In genomic region chr13:19955873-19956559, GRCh38 we compare ENCODE assay signal across 1 cellular context.
TF ChIP-seq lines count a peak whose summit lies in the region.

No MANE protein-coding gene starts in this region.

TF ChIP-seq in HEK293, 187 proteins besides CTCF, POLR2A, EP300 and RAD21 (continued from another document):
- TF ChIP-seq ZNF280C (tag by site-specific recombination; IDR thresholded peaks at IDR 0.05) (no peak), ZNF146 (tag by site-specific recombination; IDR thresholded peaks at IDR 0.05) (peak; percentile 20; the same call in 1 of the 2 replicates), ZNF639 (tag by site-specific recombination; IDR thresholded peaks at IDR 0.05) (no peak), ZNF37A (tag by site-specific recombination; IDR thresholded peaks at IDR 0.05) (no peak), ZNF266 (tag by site-specific recombination; IDR thresholded peaks at IDR 0.05; ENCODE audit: low read depth) (no peak), ZNF548 (tag by site-specific recombination; IDR thresholded peaks at IDR 0.05) (no peak), ZNF621 (tag by site-specific recombination; IDR thresholded peaks at IDR 0.05) (no peak), SP2 (tag by site-specific recombination; IDR thresholded peaks at IDR 0.05) (no peak), ZNF335 (tag by site-specific recombination; conservative IDR thresholded peaks at IDR 0.05) (no peak)
- TF ChIP-seq, protein P1, sequence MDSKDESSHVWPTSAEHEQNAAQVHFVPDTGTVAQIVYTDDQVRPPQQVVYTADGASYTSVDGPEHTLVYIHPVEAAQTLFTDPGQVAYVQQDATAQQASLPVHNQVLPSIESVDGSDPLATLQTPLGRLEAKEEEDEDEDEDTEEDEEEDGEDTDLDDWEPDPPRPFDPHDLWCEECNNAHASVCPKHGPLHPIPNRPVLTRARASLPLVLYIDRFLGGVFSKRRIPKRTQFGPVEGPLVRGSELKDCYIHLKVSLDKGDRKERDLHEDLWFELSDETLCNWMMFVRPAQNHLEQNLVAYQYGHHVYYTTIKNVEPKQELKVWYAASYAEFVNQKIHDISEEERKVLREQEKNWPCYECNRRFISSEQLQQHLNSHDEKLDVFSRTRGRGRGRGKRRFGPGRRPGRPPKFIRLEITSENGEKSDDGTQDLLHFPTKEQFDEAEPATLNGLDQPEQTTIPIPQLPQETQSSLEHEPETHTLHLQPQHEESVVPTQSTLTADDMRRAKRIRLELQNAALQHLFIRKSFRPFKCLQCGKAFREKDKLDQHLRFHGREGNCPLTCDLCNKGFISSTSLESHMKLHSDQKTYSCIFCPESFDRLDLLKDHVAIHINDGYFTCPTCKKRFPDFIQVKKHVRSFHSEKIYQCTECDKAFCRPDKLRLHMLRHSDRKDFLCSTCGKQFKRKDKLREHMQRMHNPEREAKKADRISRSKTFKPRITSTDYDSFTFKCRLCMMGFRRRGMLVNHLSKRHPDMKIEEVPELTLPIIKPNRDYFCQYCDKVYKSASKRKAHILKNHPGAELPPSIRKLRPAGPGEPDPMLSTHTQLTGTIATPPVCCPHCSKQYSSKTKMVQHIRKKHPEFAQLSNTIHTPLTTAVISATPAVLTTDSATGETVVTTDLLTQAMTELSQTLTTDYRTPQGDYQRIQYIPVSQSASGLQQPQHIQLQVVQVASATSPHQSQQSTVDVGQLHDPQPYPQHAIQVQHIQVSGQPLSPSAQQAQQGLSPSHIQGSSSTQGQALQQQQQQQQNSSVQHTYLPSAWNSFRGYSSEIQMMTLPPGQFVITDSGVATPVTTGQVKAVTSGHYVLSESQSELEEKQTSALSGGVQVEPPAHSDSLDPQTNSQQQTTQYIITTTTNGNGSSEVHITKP (tag by site-specific recombination; IDR thresholded peaks at IDR 0.05) = no peak
